In genomic region chr9:92665836-92666235, GRCh38 we compare ENCODE assay signal across 15 cellular contexts. TPM values are rescaled to one million over a fixed set of nuclear protein-coding genes. Genes with fewer than 3 reads are reported as not detected.
A peak's percentile ranks its signal among the peaks of the same experiment; 100 is the strongest.
DNase-seq lines count a peak whose midpoint lies in the region; ATAC-seq and TF ChIP-seq lines count a peak whose summit lies in the region.
"Had no signal": no experiment of that assay in that cellular context is flagged by ENCODE, and none has a peak within 500 bp of the region (broad histone marks: within the 10 kb centered on the region; RNA-seq: fewer than 3 reads in every experiment).

No MANE protein-coding gene starts in this region.

- intact Hi-C loops in CD4-positive, alpha-beta T cell (cut with DNase I, micrococcal nuclease) = loop anchor here in 1 of 2 experiments (5.0 kb wide), 3 partner anchors 206 to 1591 kb away; partner anchors contain the start of gene ZNF169
- intact Hi-C loops in activated T-helper 2 cell treated with anti-CD3 and anti-CD28 coated beads, Interferon-gamma antibody, Interleukin-2, Interleukin-4, amounts not matched to agents 10 μg/mL and 5 μg/mL and 100 μg/mL, durations not matched to agents 14 hours and 24 hours and 36 hours (cut with micrococcal nuclease) = loop anchor here (5.0 kb wide), 1 partner anchor 34 kb away; no protein-coding TSS in a partner anchor

- no peak for TF ChIP-seq CTCF in CD4-positive, alpha-beta T cell (IDR thresholded peaks at IDR 0.05)

- CTCF ChIA-PET in CD4-positive, alpha-beta T cell (lab: Charles Lee) = no interaction called here

- H3K9me3 ChIP-seq in CD4-positive, alpha-beta T cell (ENCODE audit: control insufficient read depth, low read length) = no peaks in the 10 kb centered on the region
- H3K9me3 ChIP-seq: A549, gastrocnemius medialis, SJSA1, testis had no signal

- H3K27me3 Mint-ChIP-seq in T-helper 1 cell treated with Interleukin-12 subunit alpha and Interleukin-12 subunit beta and Interleukin-4 antibody, amounts not matched to agents 30 μg/mL and 1 μg/mL, for 36 hours (ENCODE audit: low read depth) = no peaks in the 10 kb centered on the region
- no peaks in the 10 kb centered on the region for H3K27me3 Mint-ChIP-seq in CD4-positive, alpha-beta T cell
- no peaks in the 10 kb centered on the region for H3K27me3 Mint-ChIP-seq in activated T-helper 2 cell treated with anti-CD3 and anti-CD28 coated beads, Interferon-gamma antibody, Interleukin-2, Interleukin-4, amounts not matched to agents 10 μg/mL and 5 μg/mL and 100 μg/mL, durations not matched to agents 14 hours and 24 hours and 36 hours (ENCODE audit: low read depth)
- H3K27me3 Mint-ChIP-seq in naive thymus-derived CD8-positive, alpha-beta T cell = no peaks in the 10 kb centered on the region

- no peaks in the 10 kb centered on the region for H3K9me3 Mint-ChIP-seq in T-helper 1 cell treated with Interleukin-12 subunit alpha and Interleukin-12 subunit beta and Interleukin-4 antibody, amounts not matched to agents 30 μg/mL and 1 μg/mL, for 36 hours
- H3K9me3 Mint-ChIP-seq in CD4-positive, alpha-beta T cell = no peaks in the 10 kb centered on the region
- H3K9me3 Mint-ChIP-seq in activated T-helper 2 cell treated with anti-CD3 and anti-CD28 coated beads, Interferon-gamma antibody, Interleukin-2, Interleukin-4, amounts not matched to agents 10 μg/mL and 5 μg/mL and 100 μg/mL, durations not matched to agents 14 hours and 24 hours and 36 hours = no peaks in the 10 kb centered on the region
- H3K9me3 Mint-ChIP-seq in naive thymus-derived CD8-positive, alpha-beta T cell = no peaks in the 10 kb centered on the region

- no peak overlapping the region for H3K4me3 Mint-ChIP-seq in T-helper 1 cell treated with Interleukin-12 subunit alpha and Interleukin-12 subunit beta and Interleukin-4 antibody, amounts not matched to agents 30 μg/mL and 1 μg/mL, for 36 hours
- H3K4me3 Mint-ChIP-seq in CD4-positive, alpha-beta T cell = peak overlapping the region; percentile 64
- no peak overlapping the region for H3K4me3 Mint-ChIP-seq in activated T-helper 2 cell treated with anti-CD3 and anti-CD28 coated beads, Interferon-gamma antibody, Interleukin-2, Interleukin-4, amounts not matched to agents 10 μg/mL and 5 μg/mL and 100 μg/mL, durations not matched to agents 14 hours and 24 hours and 36 hours (ENCODE audit: low read depth)
- peak overlapping the region in 2 of 10 donors; percentile 49 to 57 for H3K4me3 Mint-ChIP-seq in naive thymus-derived CD8-positive, alpha-beta T cell

- peaks cover 19% of the 10 kb centered on the region for H3K36me3 Mint-ChIP-seq in T-helper 1 cell treated with Interleukin-12 subunit alpha and Interleukin-12 subunit beta and Interleukin-4 antibody, amounts not matched to agents 30 μg/mL and 1 μg/mL, for 36 hours (ENCODE audit: low read depth)
- H3K36me3 Mint-ChIP-seq in CD4-positive, alpha-beta T cell (ENCODE audit: low read depth) = peaks cover 26% of the 10 kb centered on the region
- peaks cover 29% of the 10 kb centered on the region for H3K36me3 Mint-ChIP-seq in activated T-helper 2 cell treated with anti-CD3 and anti-CD28 coated beads, Interferon-gamma antibody, Interleukin-2, Interleukin-4, amounts not matched to agents 10 μg/mL and 5 μg/mL and 100 μg/mL, durations not matched to agents 14 hours and 24 hours and 36 hours (ENCODE audit: low read depth)
- H3K36me3 Mint-ChIP-seq in naive thymus-derived CD8-positive, alpha-beta T cell = peaks cover 0 to 18% (median 0%) of the 10 kb centered on the region in 3 donors

- no peak overlapping the region for H3K27ac ChIP-seq in CD4-positive, alpha-beta T cell (ENCODE audit: low read depth, low read length)
- H3K27ac ChIP-seq: A549, gastrocnemius medialis, SJSA1, testis had no signal

- POLR2A ChIA-PET in CD4-positive, alpha-beta T cell (lab: Charles Lee) = no interaction called here
- POLR2A ChIA-PET in naive thymus-derived CD8-positive, alpha-beta T cell (lab: Charles Lee) = no interaction called here

- ATAC-seq in CD4-positive, alpha-beta T cell (ENCODE audit: poor library complexity) = no peak
- no peak for ATAC-seq in naive thymus-derived CD8-positive, alpha-beta T cell
- ATAC-seq: A549, gastrocnemius medialis had no signal

- peaks cover 42% of the 10 kb centered on the region for H3K4me1 Mint-ChIP-seq in T-helper 1 cell treated with Interleukin-12 subunit alpha and Interleukin-12 subunit beta and Interleukin-4 antibody, amounts not matched to agents 30 μg/mL and 1 μg/mL, for 36 hours (ENCODE audit: low read depth)
- peaks cover 63% of the 10 kb centered on the region for H3K4me1 Mint-ChIP-seq in CD4-positive, alpha-beta T cell (ENCODE audit: low read depth)
- H3K4me1 Mint-ChIP-seq in activated T-helper 2 cell treated with anti-CD3 and anti-CD28 coated beads, Interferon-gamma antibody, Interleukin-2, Interleukin-4, amounts not matched to agents 10 μg/mL and 5 μg/mL and 100 μg/mL, durations not matched to agents 14 hours and 24 hours and 36 hours (ENCODE audit: low read depth) = peaks cover 36% of the 10 kb centered on the region
- H3K4me1 Mint-ChIP-seq in naive thymus-derived CD8-positive, alpha-beta T cell = peaks cover 29 to 71% (median 66%) of the 10 kb centered on the region in 4 donors

- DNase-seq in T-helper 1 cell (no peak), dermis blood vessel endothelial cell (no peak), glomerular visceral epithelial cell (ENCODE audit: extremely low spot score) (no peak)
- DNase-seq in CD4-positive, alpha-beta T cell = no peak
- no peak for DNase-seq in activated T-helper 2 cell treated with anti-CD3 and anti-CD28 coated beads, Interferon-gamma antibody, Interleukin-2, Interleukin-4, amounts not matched to agents 10 μg/mL and 5 μg/mL and 100 μg/mL, durations not matched to agents 14 hours and 24 hours and 36 hours (ENCODE audit: low spot score)
- DNase-seq in naive thymus-derived CD8-positive, alpha-beta T cell = no peak
- DNase-seq in activated effector memory CD4-positive, alpha-beta T cell treated with anti-CD3 and anti-CD28 coated beads, Interleukin-2, amount 50 U/mL, for 16 hours = no peak
- DNase-seq: cerebellar nuclear complex, gastrocnemius medialis, NCI-H345, retina, testis had no signal

- H3K27ac Mint-ChIP-seq in T-helper 1 cell treated with Interleukin-12 subunit alpha and Interleukin-12 subunit beta and Interleukin-4 antibody, amounts not matched to agents 30 μg/mL and 1 μg/mL, for 36 hours = peak overlapping the region; percentile 35
- peak overlapping the region; percentile 53 for H3K27ac Mint-ChIP-seq in CD4-positive, alpha-beta T cell
- H3K27ac Mint-ChIP-seq in activated T-helper 2 cell treated with anti-CD3 and anti-CD28 coated beads, Interferon-gamma antibody, Interleukin-2, Interleukin-4, amounts not matched to agents 10 μg/mL and 5 μg/mL and 100 μg/mL, durations not matched to agents 14 hours and 24 hours and 36 hours = peak overlapping the region; percentile 24
- H3K27ac Mint-ChIP-seq in naive thymus-derived CD8-positive, alpha-beta T cell = peak overlapping the region in 9 of 10 donors; percentile 4 to 87 (median 64)

- no peaks in the 10 kb centered on the region for H3K27me3 ChIP-seq in CD4-positive, alpha-beta T cell (ENCODE audit: control insufficient read depth, insufficient read depth, low read length)
- H3K27me3 ChIP-seq: gastrocnemius medialis, SJSA1, testis had no signal

RNA-seq across cellular contexts. Expression of gene IPPK, which starts 4.1 kb away (rescaled TPM):
- 1 to 10 TPM; 4.0 to 4.4 TPM for total RNA-seq in CD4-positive, alpha-beta T cell
- total RNA-seq in activated T-helper 2 cell treated with anti-CD3 and anti-CD28 coated beads, Interferon-gamma antibody, Interleukin-2, Interleukin-4, amounts not matched to agents 10 μg/mL and 5 μg/mL and 100 μg/mL, durations not matched to agents 14 hours and 24 hours and 36 hours = 11.5 and 14.8 TPM in 2 replicates
- total RNA-seq in naive thymus-derived CD8-positive, alpha-beta T cell = 1 to 10 TPM; 8.6 to 9.3 TPM
- polyA plus RNA-seq in naive thymus-derived CD8-positive, alpha-beta T cell = 1 to 10 TPM; 4.4 to 8.5 (median 5.1) TPM
- 16.9 and 20.3 TPM in 2 replicates for total RNA-seq in dermis blood vessel endothelial cell
